Comparison of ENCODE assay signal across 1 cellular context in genomic region chr6:32439708-32440214, GRCh38.
TF ChIP-seq lines count a peak whose summit lies in the region.

Gene HLA-DRA, plus strand, starts transcription at chr6:32439887. Its CDS starts 64 bp downstream, at chr6:32439951.

TF ChIP-seq in GM12878, 131 proteins besides CTCF, POLR2A, EP300 and RAD21 (continued from another document):
- TF ChIP-seq ZBTB11 (CRISPR knock-in tag; IDR thresholded peaks at IDR 0.05): no peak
- TF ChIP-seq, protein P1, sequence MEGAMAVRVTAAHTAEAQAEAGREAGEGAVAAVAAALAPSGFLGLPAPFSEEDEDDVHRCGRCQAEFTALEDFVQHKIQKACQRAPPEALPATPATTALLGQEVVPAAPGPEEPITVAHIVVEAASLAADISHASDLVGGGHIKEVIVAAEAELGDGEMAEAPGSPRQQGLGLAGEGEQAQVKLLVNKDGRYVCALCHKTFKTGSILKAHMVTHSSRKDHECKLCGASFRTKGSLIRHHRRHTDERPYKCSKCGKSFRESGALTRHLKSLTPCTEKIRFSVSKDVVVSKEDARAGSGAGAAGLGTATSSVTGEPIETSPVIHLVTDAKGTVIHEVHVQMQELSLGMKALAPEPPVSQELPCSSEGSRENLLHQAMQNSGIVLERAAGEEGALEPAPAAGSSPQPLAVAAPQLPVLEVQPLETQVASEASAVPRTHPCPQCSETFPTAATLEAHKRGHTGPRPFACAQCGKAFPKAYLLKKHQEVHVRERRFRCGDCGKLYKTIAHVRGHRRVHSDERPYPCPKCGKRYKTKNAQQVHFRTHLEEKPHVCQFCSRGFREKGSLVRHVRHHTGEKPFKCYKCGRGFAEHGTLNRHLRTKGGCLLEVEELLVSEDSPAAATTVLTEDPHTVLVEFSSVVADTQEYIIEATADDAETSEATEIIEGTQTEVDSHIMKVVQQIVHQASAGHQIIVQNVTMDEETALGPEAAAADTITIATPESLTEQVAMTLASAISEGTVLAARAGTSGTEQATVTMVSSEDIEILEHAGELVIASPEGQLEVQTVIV (IDR thresholded peaks at IDR 0.05; ENCODE audit: borderline replicate concordance, partially characterized antibody): no peak
- no peak; the same call in 1 of the 2 replicates for TF ChIP-seq RAD51 (IDR thresholded peaks at IDR 0.05)
- no peak for TF ChIP-seq ZBTB40 (IDR thresholded peaks at IDR 0.05; ENCODE audit: borderline replicate concordance)
- TF ChIP-seq, protein P2, sequence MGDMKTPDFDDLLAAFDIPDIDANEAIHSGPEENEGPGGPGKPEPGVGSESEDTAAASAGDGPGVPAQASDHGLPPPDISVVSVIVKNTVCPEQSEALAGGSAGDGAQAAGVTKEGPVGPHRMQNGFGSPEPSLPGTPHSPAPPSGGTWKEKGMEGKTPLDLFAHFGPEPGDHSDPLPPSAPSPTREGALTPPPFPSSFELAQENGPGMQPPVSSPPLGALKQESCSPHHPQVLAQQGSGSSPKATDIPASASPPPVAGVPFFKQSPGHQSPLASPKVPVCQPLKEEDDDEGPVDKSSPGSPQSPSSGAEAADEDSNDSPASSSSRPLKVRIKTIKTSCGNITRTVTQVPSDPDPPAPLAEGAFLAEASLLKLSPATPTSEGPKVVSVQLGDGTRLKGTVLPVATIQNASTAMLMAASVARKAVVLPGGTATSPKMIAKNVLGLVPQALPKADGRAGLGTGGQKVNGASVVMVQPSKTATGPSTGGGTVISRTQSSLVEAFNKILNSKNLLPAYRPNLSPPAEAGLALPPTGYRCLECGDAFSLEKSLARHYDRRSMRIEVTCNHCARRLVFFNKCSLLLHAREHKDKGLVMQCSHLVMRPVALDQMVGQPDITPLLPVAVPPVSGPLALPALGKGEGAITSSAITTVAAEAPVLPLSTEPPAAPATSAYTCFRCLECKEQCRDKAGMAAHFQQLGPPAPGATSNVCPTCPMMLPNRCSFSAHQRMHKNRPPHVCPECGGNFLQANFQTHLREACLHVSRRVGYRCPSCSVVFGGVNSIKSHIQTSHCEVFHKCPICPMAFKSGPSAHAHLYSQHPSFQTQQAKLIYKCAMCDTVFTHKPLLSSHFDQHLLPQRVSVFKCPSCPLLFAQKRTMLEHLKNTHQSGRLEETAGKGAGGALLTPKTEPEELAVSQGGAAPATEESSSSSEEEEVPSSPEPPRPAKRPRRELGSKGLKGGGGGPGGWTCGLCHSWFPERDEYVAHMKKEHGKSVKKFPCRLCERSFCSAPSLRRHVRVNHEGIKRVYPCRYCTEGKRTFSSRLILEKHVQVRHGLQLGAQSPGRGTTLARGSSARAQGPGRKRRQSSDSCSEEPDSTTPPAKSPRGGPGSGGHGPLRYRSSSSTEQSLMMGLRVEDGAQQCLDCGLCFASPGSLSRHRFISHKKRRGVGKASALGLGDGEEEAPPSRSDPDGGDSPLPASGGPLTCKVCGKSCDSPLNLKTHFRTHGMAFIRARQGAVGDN (IDR thresholded peaks at IDR 0.05): peak; percentile 94
- no peak for TF ChIP-seq TCF12 (IDR thresholded peaks at IDR 0.05; ENCODE audit: low read depth, low read length)
- peak; percentile 98 for TF ChIP-seq RFX5 (IDR thresholded peaks at IDR 0.05; ENCODE audit: low read depth, low read length)
- no peak for TF ChIP-seq BMI1 (IDR thresholded peaks at IDR 0.05; ENCODE audit: borderline replicate concordance)
- 0 out of 2 replicates have a peak, but pooled peaks have one; percentile 30 for TF ChIP-seq MTA2 (IDR thresholded peaks at IDR 0.05; ENCODE audit: low read depth)
- TF ChIP-seq, protein P3, sequence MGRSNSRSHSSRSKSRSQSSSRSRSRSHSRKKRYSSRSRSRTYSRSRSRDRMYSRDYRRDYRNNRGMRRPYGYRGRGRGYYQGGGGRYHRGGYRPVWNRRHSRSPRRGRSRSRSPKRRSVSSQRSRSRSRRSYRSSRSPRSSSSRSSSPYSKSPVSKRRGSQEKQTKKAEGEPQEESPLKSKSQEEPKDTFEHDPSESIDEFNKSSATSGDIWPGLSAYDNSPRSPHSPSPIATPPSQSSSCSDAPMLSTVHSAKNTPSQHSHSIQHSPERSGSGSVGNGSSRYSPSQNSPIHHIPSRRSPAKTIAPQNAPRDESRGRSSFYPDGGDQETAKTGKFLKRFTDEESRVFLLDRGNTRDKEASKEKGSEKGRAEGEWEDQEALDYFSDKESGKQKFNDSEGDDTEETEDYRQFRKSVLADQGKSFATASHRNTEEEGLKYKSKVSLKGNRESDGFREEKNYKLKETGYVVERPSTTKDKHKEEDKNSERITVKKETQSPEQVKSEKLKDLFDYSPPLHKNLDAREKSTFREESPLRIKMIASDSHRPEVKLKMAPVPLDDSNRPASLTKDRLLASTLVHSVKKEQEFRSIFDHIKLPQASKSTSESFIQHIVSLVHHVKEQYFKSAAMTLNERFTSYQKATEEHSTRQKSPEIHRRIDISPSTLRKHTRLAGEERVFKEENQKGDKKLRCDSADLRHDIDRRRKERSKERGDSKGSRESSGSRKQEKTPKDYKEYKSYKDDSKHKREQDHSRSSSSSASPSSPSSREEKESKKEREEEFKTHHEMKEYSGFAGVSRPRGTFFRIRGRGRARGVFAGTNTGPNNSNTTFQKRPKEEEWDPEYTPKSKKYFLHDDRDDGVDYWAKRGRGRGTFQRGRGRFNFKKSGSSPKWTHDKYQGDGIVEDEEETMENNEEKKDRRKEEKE (IDR thresholded peaks at IDR 0.05): 0 out of 2 replicates have a peak, but pooled peaks have one; percentile 74
- no peak for TF ChIP-seq ZNF384 (IDR thresholded peaks at IDR 0.05; ENCODE audit: borderline replicate concordance, low read depth, low read length)
- TF ChIP-seq MEF2B (IDR thresholded peaks at IDR 0.05; ENCODE audit: partially characterized antibody, poor library complexity, severe bottlenecking): no peak
- TF ChIP-seq CHD1 (IDR thresholded peaks at IDR 0.05; ENCODE audit: low read depth, low read length): peak; percentile 95
- no peak for TF ChIP-seq EGR1 (IDR thresholded peaks at IDR 0.05; ENCODE audit: borderline replicate concordance in 1 of 2, low read depth in 2 of 2, low read length in 2 of 2)
- no peak for TF ChIP-seq ZSCAN29 (IDR thresholded peaks at IDR 0.05)
- TF ChIP-seq STAT1 (conservative IDR thresholded peaks at IDR 0.05): no peak
- no peak; the same call in 1 of the 2 replicates for TF ChIP-seq PKNOX1 (IDR thresholded peaks at IDR 0.05)
